Comparison of ENCODE assay signal across 8 cellular contexts in the genomic region with DNA sequence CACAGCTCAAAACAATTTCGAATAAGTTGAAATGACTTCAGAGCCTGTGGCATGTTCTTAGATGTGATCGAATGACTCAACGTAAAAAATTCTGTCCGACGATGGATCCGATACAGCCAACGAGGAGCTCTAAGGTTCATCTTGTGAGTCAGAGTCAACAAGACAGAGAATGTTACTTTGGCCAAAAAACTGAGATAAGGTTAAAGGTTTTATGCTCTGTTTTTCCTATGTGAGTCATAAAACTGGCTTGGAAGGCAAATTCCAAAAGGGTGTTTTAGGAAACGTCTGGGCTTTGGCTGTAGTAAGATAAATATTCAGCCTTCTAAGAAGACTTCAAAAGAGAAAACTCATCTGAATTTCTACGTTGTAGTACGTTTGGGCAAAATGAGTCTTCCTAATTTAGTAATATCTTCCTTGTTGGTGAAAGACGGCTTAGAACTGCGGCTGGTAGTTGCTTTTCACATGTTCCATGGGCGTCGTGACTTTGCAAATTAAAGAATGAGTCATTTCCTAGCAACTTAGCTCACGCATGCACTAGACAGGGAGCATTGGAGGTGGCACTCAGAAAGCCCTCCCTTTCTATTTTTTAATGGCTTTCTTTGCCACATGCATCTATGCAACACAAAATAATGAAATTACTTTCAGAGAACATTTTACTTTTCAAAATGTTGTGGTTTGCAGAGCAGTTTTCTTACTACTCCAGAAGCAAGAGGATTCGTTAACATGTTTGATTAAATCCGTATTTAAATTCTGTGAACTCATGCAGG. TPM values are rescaled to one million over a fixed set of nuclear protein-coding genes. Genes with fewer than 3 reads are reported as not detected.
DNase-seq lines count a peak whose midpoint lies in the region; ATAC-seq and TF ChIP-seq lines count a peak whose summit lies in the region.

No MANE protein-coding gene starts in this region.

- H3K9me3 ChIP-seq in breast epithelium (no peaks in the 10 kb centered on the region), right lobe of liver (no peaks in the 10 kb centered on the region)

- intact Hi-C loops in breast epithelium (cut with DNase I; ENCODE audit: low total_unique reads) (no loop called here), right lobe of liver (cut with DNase I) (no loop called here)

- H3K27me3 ChIP-seq in breast epithelium (no peaks in the 10 kb centered on the region), right lobe of liver (no peaks in the 10 kb centered on the region)

- H3K4me3 ChIP-seq in breast epithelium (peak overlapping the region in 2 of 3 donors; percentile 20 to 27), right lobe of liver (no peak overlapping the region)

- 25% methylated on average over 17 of the region's 17 CpGs for WGBS in right lobe of liver (ENCODE audit: insufficient coverage, low coverage, low lambda C conversion rate, missing lambda C conversion rate)

- TF ChIP-seq CTCF in breast epithelium (IDR thresholded peaks at IDR 0.05): no peak
- no peak for TF ChIP-seq CTCF in right lobe of liver (IDR thresholded peaks at IDR 0.05)

- H3K36me3 ChIP-seq in breast epithelium: no peaks in the 10 kb centered on the region
- no peaks in the 10 kb centered on the region for H3K36me3 ChIP-seq in right lobe of liver

- H3K4me1 ChIP-seq in breast epithelium (peaks cover 0 to 8% of the 10 kb centered on the region in 2 donors), right lobe of liver (no peaks in the 10 kb centered on the region)

- TF ChIP-seq POLR2A in breast epithelium (IDR thresholded peaks at IDR 0.05) (no peak), right lobe of liver (IDR thresholded peaks at IDR 0.05) (no peak)

- peak; percentile 51 for ATAC-seq in HG03097 (IDR thresholded peaks at IDR 0.05; ENCODE audit: low FRiP score, unreplicated experiment)
- ATAC-seq in right lobe of liver: peak; percentile 58 to 78 (median 66)

- DNase-seq in GF-D8 (lab: John Stamatoyannopoulos, UW): peak; percentile 89
- DNase-seq in SW 1271 (lab: John Stamatoyannopoulos, UW): peak; percentile 86 to 93
- no peak for DNase-seq in breast epithelium (ENCODE audit: low spot score in 2 of 2)
- no peak for DNase-seq in right lobe of liver
- peak; percentile 13 for DNase-seq in stimulated activated CD8-positive, alpha-beta memory T cell treated with anti-CD3 and anti-CD28 coated beads, Interleukin-15, amount 100 ng/mL, for 24 hours (ENCODE audit: low read depth)
- no peak for DNase-seq in mesenteric fat pad (ENCODE audit: low spot score)
- DNase-seq in globus pallidus (ENCODE audit: low spot score): no peak

- H3K27ac ChIP-seq in breast epithelium: peak overlapping the region; percentile 77 to 83
- H3K27ac ChIP-seq in right lobe of liver: peak overlapping the region in 1 of 3 donors; percentile 30

RNA-seq across cellular contexts. Expression of gene PFKP, which starts 28.2 kb away (rescaled TPM):
- total RNA-seq in breast epithelium (10 to 100 TPM; 16.0 to 37.0 (median 32.9) TPM), right lobe of liver (10 to 100 TPM in 3 of 6 experiments, 1 to 10 TPM in 2, under 1 TPM in 1; 0.66 to 24.1 (median 9.2) TPM), mesenteric fat pad (37.9 TPM)

Comparison
In these comparisons a context has a peak if more than half of its experiments do, and no peak if none do; other contexts are left out.
1. DNase-seq: peak in GF-D8 (single experiment), SW 1271 (2 of 2) and stimulated activated CD8-positive, alpha-beta memory T cell treated with anti-CD3 and anti-CD28 coated beads, Interleukin-15, amount 100 ng/mL, for 24 hours (single experiment); none in breast epithelium (0 of 2), right lobe of liver (0 of 3), mesenteric fat pad (single experiment) and globus pallidus (single experiment).
2. H3K4me3 ChIP-seq: peak in breast epithelium (2 of 3); none in right lobe of liver (0 of 3).